ENCODE assay signal across 19 cellular contexts in genomic region chr13:30727491-30728350, GRCh38. TPM values are rescaled to one million over a fixed set of nuclear protein-coding genes. Genes with fewer than 3 reads are reported as not detected.
"Had no signal": no experiment of that assay in that cellular context is flagged by ENCODE, and none has a peak within 500 bp of the region (broad histone marks: within the 10 kb centered on the region; RNA-seq: fewer than 3 reads in every experiment).

No MANE protein-coding gene starts in this region.

- H3K4me3 Mint-ChIP-seq: activated B cell treated with CpG ODN at 0.5 μM for 24 hours; activated naive CD8-positive, alpha-beta T cell; memory B cell; stimulated activated naive CD8-positive, alpha-beta T cell treated with anti-CD3 and anti-CD28 coated beads, Interleukin-15, Interleukin-2, amounts not matched to agents 100 ng/mL and 50 ng/mL, for 24 hours; T-helper 1 cell treated with Interleukin-12 subunit alpha and Interleukin-12 subunit beta and Interleukin-4 antibody, amounts not matched to agents 30 μg/mL and 1 μg/mL, for 36 hours had no signal

- FAIRE-seq: bronchial epithelial cell, colon, frontal cortex, kidney had no signal

- H3K9me3 Mint-ChIP-seq: activated B cell treated with CpG ODN at 0.5 μM for 24 hours; memory B cell; nephron; stimulated activated naive CD8-positive, alpha-beta T cell treated with anti-CD3 and anti-CD28 coated beads, Interleukin-15, Interleukin-2, amounts not matched to agents 100 ng/mL and 50 ng/mL, for 24 hours; T-helper 1 cell treated with Interleukin-12 subunit alpha and Interleukin-12 subunit beta and Interleukin-4 antibody, amounts not matched to agents 30 μg/mL and 1 μg/mL, for 36 hours had no signal

- H3K4me3 ChIP-seq: left ventricle myocardium inferior, upper lobe of right lung had no signal

- H3K4me1 ChIP-seq: left ventricle myocardium inferior, upper lobe of right lung had no signal

- H3K27ac ChIP-seq: left ventricle myocardium inferior, upper lobe of right lung had no signal

- H3K27me3 Mint-ChIP-seq: activated B cell treated with CpG ODN at 0.5 μM for 24 hours; activated naive CD8-positive, alpha-beta T cell; memory B cell; stimulated activated naive CD8-positive, alpha-beta T cell treated with anti-CD3 and anti-CD28 coated beads, Interleukin-15, Interleukin-2, amounts not matched to agents 100 ng/mL and 50 ng/mL, for 24 hours had no signal

- DNase-seq: activated B cell treated with CpG ODN at 0.5 μM for 24 hours; activated effector memory CD4-positive, alpha-beta T cell treated with Interleukin-2 at 50 U/mL for 16 hours; activated T-cell treated with anti-CD3 and anti-CD28 coated beads, Interleukin-2, amount 50 U/mL, for 1 hour; aorta; effector CD4-positive, alpha-beta T cell; kidney; left ventricle myocardium inferior; stimulated activated CD4-positive, alpha-beta T cell treated with anti-CD3 and anti-CD28 coated beads, Interleukin-4, amount 100 ng/mL, for 1 hour; stimulated activated CD8-positive, alpha-beta memory T cell treated with anti-CD3 and anti-CD28 coated beads, Interleukin-4, amount 100 ng/mL, for 48 hours; upper lobe of right lung had no signal

- H3K9me3 ChIP-seq: left ventricle myocardium inferior, upper lobe of right lung had no signal

- H3K36me3 Mint-ChIP-seq: memory B cell had no signal

- H3K27ac Mint-ChIP-seq: activated B cell treated with CpG ODN at 0.5 μM for 24 hours; activated naive CD8-positive, alpha-beta T cell; memory B cell; stimulated activated naive CD8-positive, alpha-beta T cell treated with anti-CD3 and anti-CD28 coated beads, Interleukin-15, Interleukin-2, amounts not matched to agents 100 ng/mL and 50 ng/mL, for 24 hours; T-helper 1 cell treated with Interleukin-12 subunit alpha and Interleukin-12 subunit beta and Interleukin-4 antibody, amounts not matched to agents 30 μg/mL and 1 μg/mL, for 36 hours had no signal

- H3K27me3 ChIP-seq: upper lobe of right lung had no signal

- ATAC-seq: upper lobe of right lung had no signal

- H3K36me3 ChIP-seq: left ventricle myocardium inferior, upper lobe of right lung had no signal

RNA-seq across cellular contexts. Expression of gene ALOX5AP, which starts 7.6 kb away (rescaled TPM):
- total RNA-seq: bronchial epithelial cell, osteocyte had no signal
